Comparison of ENCODE assay signal across 8 cellular contexts in genomic region chr1:92859400-92860039, GRCh38. TPM values are rescaled to one million over a fixed set of nuclear protein-coding genes. Genes with fewer than 3 reads are reported as not detected.
A peak's percentile ranks its signal among the peaks of the same experiment; 100 is the strongest.
DNase-seq lines count a peak whose midpoint lies in the region; ATAC-seq, FAIRE-seq and TF ChIP-seq lines count a peak whose summit lies in the region.

No MANE protein-coding gene starts in this region.

- peak overlapping the region in 1 of 2 experiments; percentile 37; a peak in 1 of 6 replicates for H3K27ac ChIP-seq in A549
- peak overlapping the region; percentile 82 for H3K27ac ChIP-seq in angular gyrus (ENCODE audit: low read depth, low read length)
- H3K27ac ChIP-seq in muscle layer of duodenum (ENCODE audit: low read length) = no peak overlapping the region

- H3K4me1 ChIP-seq in A549 = no peaks in the 10 kb centered on the region
- no peaks in the 10 kb centered on the region for H3K4me1 ChIP-seq in muscle layer of duodenum (ENCODE audit: control insufficient read depth in 1 of 2, insufficient read depth in 2 of 2, low read length in 2 of 2)

- H3K27me3 Mint-ChIP-seq in Calu3 (ENCODE audit: unreplicated experiment) = no peaks in the 10 kb centered on the region

- no peaks in the 10 kb centered on the region for H3K9me3 Mint-ChIP-seq in Calu3 (ENCODE audit: low read depth, unreplicated experiment)

- TF ChIP-seq POLR2A in A549 (IDR thresholded peaks at IDR 0.05; ENCODE audit: low read length) = no peak

- intact Hi-C loops in Calu3 (cut with micrococcal nuclease; ENCODE audit: unreplicated experiment) = loop anchor here (1.0 kb wide), 3 partner anchors 101 to 203 kb away; no protein-coding TSS in a partner anchor

- peak overlapping the region; percentile 41; the same call in 2 of the 3 replicates for H3K4me2 ChIP-seq in A549

- no peak for FAIRE-seq in A549 (lab: Jason Lieb, UNC)

- POLR2A ChIA-PET in A549 (lab: Yijun Ruan, JAX) = interaction anchor here (0.7 kb wide), 1 partner anchor 59 kb away, joined by 3 read pairs; no protein-coding TSS in a partner anchor

- 55% methylated on average over 7 of the region's 7 CpGs for WGBS in A549 (ENCODE audit: missing lambda C conversion rate)

- H3K9me3 ChIP-seq in A549 (0 out of 3 replicates have a peak, but pooled peaks cover 3% of the 10 kb centered on the region), muscle layer of duodenum (ENCODE audit: control insufficient read depth in 1 of 2, low read length in 2 of 2) (no peaks in the 10 kb centered on the region)

- ATAC-seq in A549 = peak in 1 of 2 experiments; percentile 50; a peak in 3 of 6 replicates
- ATAC-seq in GM18511 (IDR thresholded peaks at IDR 0.05; ENCODE audit: unreplicated experiment) = peak; percentile 15
- ATAC-seq in HG02884 (IDR thresholded peaks at IDR 0.05; ENCODE audit: unreplicated experiment) = no peak

- no peaks in the 10 kb centered on the region for H3K36me3 Mint-ChIP-seq in Calu3 (ENCODE audit: insufficient read depth, unreplicated experiment)

- H3K4me3 ChIP-seq in A549 (no peak overlapping the region), muscle layer of duodenum (ENCODE audit: low read depth in 1 of 2, low read length in 2 of 2) (peak overlapping the region; percentile 24 to 50)

- H3K27ac Mint-ChIP-seq in Calu3 (ENCODE audit: unreplicated experiment) = no peak overlapping the region

- no peaks in the 10 kb centered on the region for H3K36me3 ChIP-seq in muscle layer of duodenum (ENCODE audit: control insufficient read depth in 1 of 2, insufficient read depth in 2 of 2, low read length in 2 of 2)

- no peaks in the 10 kb centered on the region for H3K27me3 ChIP-seq in muscle layer of duodenum (ENCODE audit: low read depth, low read length)

- TF ChIP-seq CTCF in A549 (IDR thresholded peaks at IDR 0.05) (no peak), Calu3 (IDR thresholded peaks at IDR 0.05; ENCODE audit: unreplicated experiment) (no peak)

- CTCF ChIA-PET in A549 (lab: Yijun Ruan, JAX) (interaction anchor here (0.6 to 7.4 kb wide), 50 partner anchors 9 to 203 kb away, joined by 3 to 130 read pairs (median 4); partner anchors contain the start of gene DIPK1A), Calu3 (lab: Charles Lee) (interaction anchor here (1.7 kb wide), 1 partner anchor 101 kb away, joined by 7 read pairs; no protein-coding TSS in a partner anchor)

- no peak for TF ChIP-seq RAD21 in A549 (conservative IDR thresholded peaks at IDR 0.05 in 1 of 2, IDR thresholded peaks at IDR 0.05 in 1 of 2)

- BruUV-seq in Calu3 (replicated peaks; lab: Mats Ljungman, UMichigan) = no TSS peak

- no peak for DNase-seq in A549 (ENCODE audit: low read depth in 1 of 2, low spot score in 1 of 2)
- DNase-seq in NCI-H1436 (lab: John Stamatoyannopoulos, UW) = no peak
- no peak for DNase-seq in Calu3
- DNase-seq in stimulated activated naive CD4-positive, alpha-beta T cell treated with Interleukin-2 at 50 U/mL for 16 hours (lab: John Stamatoyannopoulos, UW) = no peak

- no peaks in the 10 kb centered on the region for H3K4me1 Mint-ChIP-seq in Calu3 (ENCODE audit: low read depth, unreplicated experiment)

- H3K4me3 Mint-ChIP-seq in Calu3 (ENCODE audit: low read depth, unreplicated experiment) = no peak overlapping the region

- TF ChIP-seq EP300 in A549 (IDR thresholded peaks at IDR 0.05) = no peak; a peak in 1 of 5 replicates

TF ChIP-seq in A549, 52 proteins besides CTCF, POLR2A, EP300 and RAD21:
- TF ChIP-seq SREBF2 (IDR thresholded peaks at IDR 0.05) (no peak), HEYL (CRISPR knock-in tag; IDR thresholded peaks at IDR 0.05) (no peak), ELK1 (IDR thresholded peaks at IDR 0.05; ENCODE audit: low read depth, low read length) (no peak), REST (IDR thresholded peaks at IDR 0.05) (no peak), HES2 (IDR thresholded peaks at IDR 0.05) (no peak), EHF (CRISPR knock-in tag; IDR thresholded peaks at IDR 0.05) (no peak), ZFP36 (IDR thresholded peaks at IDR 0.05; ENCODE audit: borderline replicate concordance, partially characterized antibody) (no peak), ATOH8 (CRISPR knock-in tag; IDR thresholded peaks at IDR 0.05; ENCODE audit: low read depth) (no peak), FOXS1 (CRISPR knock-in tag; IDR thresholded peaks at IDR 0.05) (no peak), BHLHE40 (IDR thresholded peaks at IDR 0.05; ENCODE audit: low read depth, low read length) (no peak), MAX (IDR thresholded peaks at IDR 0.05) (no peak), BCL3 (IDR thresholded peaks at IDR 0.05) (no peak), EHMT2 (IDR thresholded peaks at IDR 0.05; ENCODE audit: low read depth) (no peak)

RNA-seq across cellular contexts. Expression of gene RPL5, which starts 27.7 kb away (rescaled TPM):
- 1,649 and 2,015 TPM in 2 replicates for polyA plus RNA-seq in A549 (2011; rRNA removed)
- 796 and 807 TPM in 2 replicates for polyA plus RNA-seq in A549 (2012; cell fraction: cytosol; rRNA removed)
- 263 and 365 TPM in 2 replicates for polyA plus RNA-seq in A549 (2012; cell fraction: nucleus; rRNA removed)
- polyA plus RNA-seq in A549 (2017; fragmentation: RNase III; extraction: RNeasy Plus Mini Kit Qiagen cat#74134 plus additional on column Dnase treatment) = 1,222 to 1,289 TPM (median 1,243 TPM) in 3 replicates
- polyA minus RNA-seq in A549 (2011; rRNA and poly(A)+ RNA removed) = 643 and 712 TPM in 2 replicates
- 672 and 835 TPM in 2 replicates for total RNA-seq in Calu3 (2022)
